Comparison of ENCODE assay signal across 2 cellular contexts in the genomic region with DNA sequence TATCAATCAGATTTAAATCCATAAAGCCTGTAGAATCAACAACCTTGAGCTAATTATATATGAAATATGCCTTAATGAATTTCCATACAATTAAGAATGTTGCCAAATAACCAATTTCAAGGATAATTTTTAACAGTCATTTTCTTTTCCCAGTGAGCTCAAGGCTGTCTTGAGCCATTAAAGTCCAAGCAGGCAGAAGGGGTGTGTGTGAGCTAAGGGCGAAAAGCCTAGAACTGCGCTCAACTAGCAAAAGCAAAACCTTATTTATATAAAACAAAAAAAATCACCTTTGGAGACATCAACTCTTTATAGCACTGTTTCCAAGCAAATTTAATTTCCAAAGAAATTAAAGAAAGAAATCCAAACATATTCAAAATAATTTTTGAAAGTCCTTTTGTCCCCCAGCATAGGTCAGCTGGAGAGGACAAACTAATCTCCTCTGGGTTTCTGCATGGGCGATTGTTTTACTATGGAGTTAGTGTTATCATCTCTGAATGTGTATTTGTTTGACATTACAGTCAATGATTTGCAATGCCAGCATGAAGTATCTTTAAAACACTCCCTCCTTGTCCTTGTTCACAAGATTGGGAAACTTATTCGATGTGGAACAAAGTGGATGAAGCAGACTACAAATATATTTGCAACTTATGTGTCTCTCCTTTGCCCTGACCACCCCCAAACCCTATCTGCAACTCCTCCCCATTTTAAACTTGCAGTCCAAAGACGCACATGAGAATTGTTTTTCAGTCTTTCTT.
TF ChIP-seq lines count a peak whose summit lies in the region.

No MANE protein-coding gene starts in this region.

TF ChIP-seq in HCT116, 20 proteins besides CTCF, POLR2A, EP300 and RAD21 (continued from another document):
- TF ChIP-seq POLR2AphosphoS5 (IDR thresholded peaks at IDR 0.05; ENCODE audit: low read depth, low read length) (no peak), ELF1 (IDR thresholded peaks at IDR 0.05; ENCODE audit: borderline replicate concordance, low read depth) (no peak), SIN3A (IDR thresholded peaks at IDR 0.05; ENCODE audit: low read depth) (no peak)
- TF ChIP-seq, protein P1, sequence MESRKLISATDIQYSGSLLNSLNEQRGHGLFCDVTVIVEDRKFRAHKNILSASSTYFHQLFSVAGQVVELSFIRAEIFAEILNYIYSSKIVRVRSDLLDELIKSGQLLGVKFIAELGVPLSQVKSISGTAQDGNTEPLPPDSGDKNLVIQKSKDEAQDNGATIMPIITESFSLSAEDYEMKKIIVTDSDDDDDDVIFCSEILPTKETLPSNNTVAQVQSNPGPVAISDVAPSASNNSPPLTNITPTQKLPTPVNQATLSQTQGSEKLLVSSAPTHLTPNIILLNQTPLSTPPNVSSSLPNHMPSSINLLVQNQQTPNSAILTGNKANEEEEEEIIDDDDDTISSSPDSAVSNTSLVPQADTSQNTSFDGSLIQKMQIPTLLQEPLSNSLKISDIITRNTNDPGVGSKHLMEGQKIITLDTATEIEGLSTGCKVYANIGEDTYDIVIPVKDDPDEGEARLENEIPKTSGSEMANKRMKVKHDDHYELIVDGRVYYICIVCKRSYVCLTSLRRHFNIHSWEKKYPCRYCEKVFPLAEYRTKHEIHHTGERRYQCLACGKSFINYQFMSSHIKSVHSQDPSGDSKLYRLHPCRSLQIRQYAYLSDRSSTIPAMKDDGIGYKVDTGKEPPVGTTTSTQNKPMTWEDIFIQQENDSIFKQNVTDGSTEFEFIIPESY (IDR thresholded peaks at IDR 0.05; ENCODE audit: extremely low read depth, insufficient replicate concordance, low read length) = no peak
- TF ChIP-seq, protein P2, sequence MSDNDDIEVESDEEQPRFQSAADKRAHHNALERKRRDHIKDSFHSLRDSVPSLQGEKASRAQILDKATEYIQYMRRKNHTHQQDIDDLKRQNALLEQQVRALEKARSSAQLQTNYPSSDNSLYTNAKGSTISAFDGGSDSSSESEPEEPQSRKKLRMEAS (IDR thresholded peaks at IDR 0.05) = no peak
- TF ChIP-seq, protein P3, sequence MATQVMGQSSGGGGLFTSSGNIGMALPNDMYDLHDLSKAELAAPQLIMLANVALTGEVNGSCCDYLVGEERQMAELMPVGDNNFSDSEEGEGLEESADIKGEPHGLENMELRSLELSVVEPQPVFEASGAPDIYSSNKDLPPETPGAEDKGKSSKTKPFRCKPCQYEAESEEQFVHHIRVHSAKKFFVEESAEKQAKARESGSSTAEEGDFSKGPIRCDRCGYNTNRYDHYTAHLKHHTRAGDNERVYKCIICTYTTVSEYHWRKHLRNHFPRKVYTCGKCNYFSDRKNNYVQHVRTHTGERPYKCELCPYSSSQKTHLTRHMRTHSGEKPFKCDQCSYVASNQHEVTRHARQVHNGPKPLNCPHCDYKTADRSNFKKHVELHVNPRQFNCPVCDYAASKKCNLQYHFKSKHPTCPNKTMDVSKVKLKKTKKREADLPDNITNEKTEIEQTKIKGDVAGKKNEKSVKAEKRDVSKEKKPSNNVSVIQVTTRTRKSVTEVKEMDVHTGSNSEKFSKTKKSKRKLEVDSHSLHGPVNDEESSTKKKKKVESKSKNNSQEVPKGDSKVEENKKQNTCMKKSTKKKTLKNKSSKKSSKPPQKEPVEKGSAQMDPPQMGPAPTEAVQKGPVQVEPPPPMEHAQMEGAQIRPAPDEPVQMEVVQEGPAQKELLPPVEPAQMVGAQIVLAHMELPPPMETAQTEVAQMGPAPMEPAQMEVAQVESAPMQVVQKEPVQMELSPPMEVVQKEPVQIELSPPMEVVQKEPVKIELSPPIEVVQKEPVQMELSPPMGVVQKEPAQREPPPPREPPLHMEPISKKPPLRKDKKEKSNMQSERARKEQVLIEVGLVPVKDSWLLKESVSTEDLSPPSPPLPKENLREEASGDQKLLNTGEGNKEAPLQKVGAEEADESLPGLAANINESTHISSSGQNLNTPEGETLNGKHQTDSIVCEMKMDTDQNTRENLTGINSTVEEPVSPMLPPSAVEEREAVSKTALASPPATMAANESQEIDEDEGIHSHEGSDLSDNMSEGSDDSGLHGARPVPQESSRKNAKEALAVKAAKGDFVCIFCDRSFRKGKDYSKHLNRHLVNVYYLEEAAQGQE (IDR thresholded peaks at IDR 0.05; ENCODE audit: low read depth) = no peak

TF ChIP-seq in neural cell, 6 proteins besides CTCF, POLR2A, EP300 and RAD21 (continued from another document):
- TF ChIP-seq, protein P3 (IDR thresholded peaks at IDR 0.05; ENCODE audit: borderline replicate concordance) = no peak
TF ChIP-seq in neural cell: peak in this region for 1.
